In genomic region chr17:4968166-4968915, GRCh38 we compare ENCODE assay signal across 1 cellular context.
TF ChIP-seq lines count a peak whose summit lies in the region.

No MANE protein-coding gene starts in this region.

TF ChIP-seq in HEK293, 187 proteins besides CTCF, POLR2A, EP300 and RAD21 (continued from another document):
- TF ChIP-seq ZNF544 (tag by site-specific recombination; IDR thresholded peaks at IDR 0.05): no peak
- no peak for TF ChIP-seq ZNF792 (tag by site-specific recombination; IDR thresholded peaks at IDR 0.05)
- TF ChIP-seq HOXA7 (CRISPR knock-in tag; IDR thresholded peaks at IDR 0.05; ENCODE audit: borderline replicate concordance): no peak
- TF ChIP-seq ZNF266 (tag by site-specific recombination; IDR thresholded peaks at IDR 0.05; ENCODE audit: low read depth): no peak
- TF ChIP-seq REST (tag by site-specific recombination; IDR thresholded peaks at IDR 0.05): no peak
- TF ChIP-seq MZF1 (tag by site-specific recombination; IDR thresholded peaks at IDR 0.05; ENCODE audit: borderline replicate concordance): no peak
- no peak for TF ChIP-seq ZFHX2 (tag by site-specific recombination; conservative IDR thresholded peaks at IDR 0.05)
- no peak for TF ChIP-seq ZNF391 (tag by site-specific recombination; IDR thresholded peaks at IDR 0.05; ENCODE audit: borderline replicate concordance, low read depth)
- no peak for TF ChIP-seq ZNF112 (tag by site-specific recombination; IDR thresholded peaks at IDR 0.05)
- TF ChIP-seq ZNF777 (tag by site-specific recombination; IDR thresholded peaks at IDR 0.05; ENCODE audit: borderline replicate concordance): 0 out of 2 replicates have a peak, but pooled peaks have one; percentile 54
- TF ChIP-seq ZNF274 (IDR thresholded peaks at IDR 0.05; ENCODE audit: low read length): no peak
- no peak for TF ChIP-seq ZNF274 (tag by site-specific recombination; IDR thresholded peaks at IDR 0.05; ENCODE audit: borderline replicate concordance)
- no peak for TF ChIP-seq ZNF26 (tag by site-specific recombination; IDR thresholded peaks at IDR 0.05)
- TF ChIP-seq, protein P1, sequence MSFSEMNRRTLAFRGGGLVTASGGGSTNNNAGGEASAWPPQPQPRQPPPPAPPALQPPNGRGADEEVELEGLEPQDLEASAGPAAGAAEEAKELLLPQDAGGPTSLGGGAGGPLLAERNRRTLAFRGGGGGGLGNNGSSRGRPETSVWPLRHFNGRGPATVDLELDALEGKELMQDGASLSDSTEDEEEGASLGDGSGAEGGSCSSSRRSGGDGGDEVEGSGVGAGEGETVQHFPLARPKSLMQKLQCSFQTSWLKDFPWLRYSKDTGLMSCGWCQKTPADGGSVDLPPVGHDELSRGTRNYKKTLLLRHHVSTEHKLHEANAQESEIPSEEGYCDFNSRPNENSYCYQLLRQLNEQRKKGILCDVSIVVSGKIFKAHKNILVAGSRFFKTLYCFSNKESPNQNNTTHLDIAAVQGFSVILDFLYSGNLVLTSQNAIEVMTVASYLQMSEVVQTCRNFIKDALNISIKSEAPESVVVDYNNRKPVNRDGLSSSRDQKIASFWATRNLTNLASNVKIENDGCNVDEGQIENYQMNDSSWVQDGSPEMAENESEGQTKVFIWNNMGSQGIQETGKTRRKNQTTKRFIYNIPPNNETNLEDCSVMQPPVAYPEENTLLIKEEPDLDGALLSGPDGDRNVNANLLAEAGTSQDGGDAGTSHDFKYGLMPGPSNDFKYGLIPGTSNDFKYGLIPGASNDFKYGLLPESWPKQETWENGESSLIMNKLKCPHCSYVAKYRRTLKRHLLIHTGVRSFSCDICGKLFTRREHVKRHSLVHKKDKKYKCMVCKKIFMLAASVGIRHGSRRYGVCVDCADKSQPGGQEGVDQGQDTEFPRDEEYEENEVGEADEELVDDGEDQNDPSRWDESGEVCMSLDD (tag by site-specific recombination; IDR thresholded peaks at IDR 0.05): no peak
- TF ChIP-seq ZXDB (tag by site-specific recombination; IDR thresholded peaks at IDR 0.05): no peak
TF ChIP-seq in HEK293: peak in this region for 4.
